ENCODE assay signal across 11 cellular contexts in the genomic region with DNA sequence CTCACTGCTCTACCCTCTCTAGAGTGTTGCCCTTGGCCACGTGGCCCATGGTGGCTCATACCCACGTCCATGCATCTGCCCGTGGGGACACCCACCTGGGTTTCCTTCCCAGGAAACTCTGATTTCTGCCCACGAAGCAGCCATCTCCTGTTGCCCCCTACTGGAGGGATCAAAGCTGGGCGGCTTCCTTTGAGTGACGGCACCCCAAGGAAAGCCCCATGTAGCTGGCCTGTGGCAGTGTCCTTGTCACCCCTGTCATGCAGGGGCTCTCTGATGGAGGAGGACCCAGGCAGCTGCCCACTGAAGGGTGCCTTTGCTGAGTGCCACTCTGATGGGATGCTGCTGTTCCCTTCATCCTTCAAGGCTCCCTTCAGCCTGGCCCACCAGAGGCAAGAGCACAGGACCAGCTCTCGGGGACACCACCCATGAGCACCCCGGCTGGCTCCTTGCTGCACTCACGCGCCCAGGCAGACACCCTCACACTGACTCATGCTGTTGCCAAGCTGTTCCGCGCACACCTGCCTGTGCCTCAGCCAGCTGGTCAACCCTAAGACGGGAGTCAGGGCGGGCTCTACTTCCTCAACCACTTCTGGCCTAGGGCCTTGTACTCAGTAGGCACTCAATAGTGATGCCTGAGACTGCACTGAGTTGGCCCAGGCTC.
DNase-seq lines count a peak whose midpoint lies in the region; ATAC-seq and TF ChIP-seq lines count a peak whose summit lies in the region.
"Had no signal": no experiment of that assay in that cellular context is flagged by ENCODE, and none has a peak within 500 bp of the region (broad histone marks: within the 10 kb centered on the region; RNA-seq: fewer than 3 reads in every experiment).

No MANE protein-coding gene starts in this region.

- no peak overlapping the region for H3K4me2 ChIP-seq in OCI-LY1 (ENCODE audit: low read length)
- H3K4me2 ChIP-seq in fibroblast of lung (ENCODE audit: extremely low read depth, insufficient read depth, low read length) = no peak overlapping the region

- H3K4me3 ChIP-seq in OCI-LY1 (ENCODE audit: low read depth, low read length, poor library complexity, severe bottlenecking) = no peak overlapping the region
- H3K4me3 ChIP-seq in fibroblast of lung (replicated peaks in 1 of 4; ENCODE audit: control extremely low read depth in 1 of 4, insufficient read depth in 1 of 4, low read depth in 3 of 4, low read length in 4 of 4) = no peak overlapping the region
- H3K4me3 ChIP-seq in retinal pigment epithelial cell (ENCODE audit: low read length) = no peak overlapping the region
- H3K4me3 ChIP-seq in effector memory CD4-positive, alpha-beta T cell (ENCODE audit: insufficient read depth, low read depth, low read length, poor library complexity, severe bottlenecking) = no peak overlapping the region
- H3K4me3 ChIP-seq: SK-N-MC had no signal

- H4K20me1 ChIP-seq in OCI-LY1 (ENCODE audit: insufficient read depth, low read length) (no peaks in the 10 kb centered on the region), fibroblast of lung (ENCODE audit: control insufficient read depth, extremely low read depth, insufficient read depth, low read length) (no peaks in the 10 kb centered on the region)

- DNase-seq in NCI-H82 (lab: John Stamatoyannopoulos, UW) = peak; percentile 10
- DNase-seq in NCI-H82 treated with DMSO at 0.1 percent for 48 hours (lab: John Stamatoyannopoulos, UW; ENCODE audit: unreplicated experiment) = no peak
- DNase-seq in fibroblast of lung (ENCODE audit: low read depth in 2 of 2) = no peak
- DNase-seq in retinal pigment epithelial cell (ENCODE audit: low read depth) = no peak
- DNase-seq in effector memory CD4-positive, alpha-beta T cell = no peak
- no peak for DNase-seq in NCI-H510A (lab: John Stamatoyannopoulos, UW)
- DNase-seq: activated T-cell treated with anti-CD3 and anti-CD28 coated beads for 4 hours, NCI-H2029 had no signal

- TF ChIP-seq CTCF in OCI-LY1 (IDR thresholded peaks at IDR 0.05; ENCODE audit: low read length) (peak; percentile 32; the same call in 1 of the 2 replicates), fibroblast of lung (conservative IDR thresholded peaks at IDR 0.05 in 1 of 2, IDR thresholded peaks at IDR 0.05 in 1 of 2; ENCODE audit: low read depth in 1 of 2, low read length in 2 of 2) (peak; percentile 14 to 25), retinal pigment epithelial cell (conservative IDR thresholded peaks at IDR 0.05; ENCODE audit: low read depth, low read length) (peak; percentile 64)

- H3K27ac ChIP-seq in OCI-LY1 (ENCODE audit: low read depth, low read length, poor library complexity, severe bottlenecking) = no peak overlapping the region
- peak overlapping the region; percentile 30 for H3K27ac ChIP-seq in fibroblast of lung (ENCODE audit: insufficient read depth, low read length)
- no peak overlapping the region for H3K27ac ChIP-seq in effector memory CD4-positive, alpha-beta T cell (ENCODE audit: insufficient read depth, low read length, poor library complexity, severe bottlenecking)
- H3K27ac ChIP-seq: SK-N-MC had no signal

- H3K9me2 ChIP-seq in OCI-LY1 (ENCODE audit: low read depth, low read length) = no peaks in the 10 kb centered on the region

- H3K27me3 ChIP-seq in OCI-LY1 (ENCODE audit: insufficient read depth, low read length) (peaks cover 8% of the 10 kb centered on the region; the same call in 1 of the 2 replicates), fibroblast of lung (ENCODE audit: control insufficient read depth, insufficient read depth, low read length) (no peaks in the 10 kb centered on the region)
- no peaks in the 10 kb centered on the region for H3K27me3 ChIP-seq in effector memory CD4-positive, alpha-beta T cell (replicated peaks; ENCODE audit: control insufficient read depth, insufficient read depth, low read length, poor library complexity, severe bottlenecking)

- H3K4me1 ChIP-seq in OCI-LY1 (ENCODE audit: insufficient read depth, low read length, severe bottlenecking) (no peaks in the 10 kb centered on the region), fibroblast of lung (ENCODE audit: control insufficient read depth, extremely low read depth, insufficient read depth, low read length) (peaks cover 24% of the 10 kb centered on the region)
- H3K4me1 ChIP-seq in effector memory CD4-positive, alpha-beta T cell (ENCODE audit: control insufficient read depth, insufficient read depth, low read length, poor library complexity, severe bottlenecking) = no peaks in the 10 kb centered on the region

- ATAC-seq in HG02840 (IDR thresholded peaks at IDR 0.05; ENCODE audit: low FRiP score, unreplicated experiment) = no peak

- no peak overlapping the region for H3K9ac ChIP-seq in OCI-LY1 (ENCODE audit: low read length)
- no peak overlapping the region for H3K9ac ChIP-seq in fibroblast of lung (ENCODE audit: insufficient read depth, low read length)

- H3K36me3 ChIP-seq in OCI-LY1 (ENCODE audit: insufficient read depth, low read length) = no peaks in the 10 kb centered on the region
- peaks cover 7% of the 10 kb centered on the region for H3K36me3 ChIP-seq in fibroblast of lung (ENCODE audit: control insufficient read depth, insufficient read depth, low read length)
- no peaks in the 10 kb centered on the region for H3K36me3 ChIP-seq in effector memory CD4-positive, alpha-beta T cell (ENCODE audit: control insufficient read depth, insufficient read depth, low read length)

- no peaks in the 10 kb centered on the region for H3K79me2 ChIP-seq in OCI-LY1 (ENCODE audit: insufficient read depth, low read length)
- peaks cover 3% of the 10 kb centered on the region for H3K79me2 ChIP-seq in fibroblast of lung (ENCODE audit: control insufficient read depth, insufficient read depth, low read length)

- H2AFZ ChIP-seq in OCI-LY1 (ENCODE audit: low read length) (no peak overlapping the region), fibroblast of lung (ENCODE audit: low read length) (no peak overlapping the region)

- no peaks in the 10 kb centered on the region for H3K9me3 ChIP-seq in OCI-LY1 (ENCODE audit: low read length)
- no peaks in the 10 kb centered on the region for H3K9me3 ChIP-seq in fibroblast of lung (ENCODE audit: control insufficient read depth, insufficient read depth, low read depth, low read length)
- no peaks in the 10 kb centered on the region for H3K9me3 ChIP-seq in effector memory CD4-positive, alpha-beta T cell (ENCODE audit: control insufficient read depth, low read length)

- no peaks in the 10 kb centered on the region for H3F3A ChIP-seq in OCI-LY1 (ENCODE audit: insufficient read depth, low read length)
